Comparison of ENCODE assay signal across 20 cellular contexts in the genomic region with DNA sequence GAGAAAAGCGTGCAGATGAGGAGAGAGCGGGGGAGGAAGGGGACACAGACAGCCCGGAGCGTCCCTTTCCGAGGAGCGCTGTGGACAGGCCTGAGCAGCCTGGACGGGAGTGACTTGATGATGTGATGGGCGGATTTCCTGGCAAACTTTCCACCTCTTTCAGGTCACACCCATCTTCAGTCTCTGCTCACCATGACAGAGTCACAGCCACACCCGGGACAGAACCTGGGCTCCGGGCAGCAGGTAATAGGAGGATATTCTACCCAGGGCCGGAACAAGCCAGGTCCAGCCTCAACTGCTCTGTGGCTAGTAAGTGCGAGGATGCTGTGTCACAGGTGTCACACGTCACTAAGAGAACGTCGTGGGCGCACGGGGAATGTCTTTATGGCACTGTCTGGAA.
A peak's percentile ranks its signal among the peaks of the same experiment; 100 is the strongest.
DNase-seq lines count a peak whose midpoint lies in the region; ATAC-seq, FAIRE-seq and TF ChIP-seq lines count a peak whose summit lies in the region.
"Had no signal": no experiment of that assay in that cellular context is flagged by ENCODE, and none has a peak within 500 bp of the region (broad histone marks: within the 10 kb centered on the region; RNA-seq: fewer than 3 reads in every experiment).

No MANE protein-coding gene starts in this region.

- H3K4me1 ChIP-seq in H1 (replicated peaks in 1 of 4; ENCODE audit: control insufficient read depth in 3 of 4, insufficient read depth in 4 of 4, low read length in 3 of 4) (no peaks in the 10 kb centered on the region), kidney (ENCODE audit: control insufficient read depth in 1 of 2, insufficient read depth in 1 of 2, low read depth in 1 of 2, low read length in 2 of 2) (no peaks in the 10 kb centered on the region), tibial artery (peaks cover 0 to 97% (median 51%) of the 10 kb centered on the region in 4 donors)
- H3K4me1 ChIP-seq: upper lobe of right lung had no signal

- H3K79me2 ChIP-seq in H1 (ENCODE audit: control insufficient read depth in 1 of 2, insufficient read depth in 2 of 2, low read length in 2 of 2) = no peaks in the 10 kb centered on the region

- H3K4me3 Mint-ChIP-seq in activated T-cell treated with anti-CD3 and anti-CD28 coated beads, Interleukin-2, amount 50 U/mL, for 72 hours = no peak overlapping the region
- H3K4me3 Mint-ChIP-seq: CD4-positive, CD25-positive, alpha-beta regulatory T cell; stimulated activated memory B cell treated with anti-CD40 and anti-IgM and Interleukin-4, amounts not matched to agents 10 μg/mL and 1 μg/mL and 100 μg/mL, for 72 hours had no signal

- no peak for TF ChIP-seq CTCF in H1 (IDR thresholded peaks at IDR 0.05; ENCODE audit: control extremely low read depth in 1 of 3, insufficient read depth in 1 of 3, low read depth in 1 of 3, low read length in 3 of 3)
- no peak for TF ChIP-seq CTCF in kidney (IDR thresholded peaks at IDR 0.05; ENCODE audit: borderline replicate concordance, extremely low read depth, insufficient read depth)
- TF ChIP-seq CTCF in tibial artery (IDR thresholded peaks at IDR 0.05) = no peak

- intact Hi-C loops in kidney (cut with DNase I) (no loop called here), tibial artery (cut with DNase I; ENCODE audit: low total_unique reads) (loop anchor here (10.0 kb wide), 1 partner anchor 95 kb away; no protein-coding TSS in a partner anchor)

- FAIRE-seq in H1 (lab: Jason Lieb, UNC) (no peak), kidney (lab: Jason Lieb, UNC) (no peak)
- FAIRE-seq: RCC 7860 had no signal

- no peak for ATAC-seq in activated T-cell treated with anti-CD3 and anti-CD28 coated beads, Interleukin-2, amount 50 U/mL, for 72 hours (replicated peaks in 1 of 2)
- ATAC-seq: stimulated activated memory B cell treated with anti-CD40 and anti-IgM and Interleukin-4, amounts not matched to agents 10 μg/mL and 1 μg/mL and 100 μg/mL, for 72 hours; upper lobe of right lung had no signal

- H3K23ac ChIP-seq in H1 (ENCODE audit: insufficient read length) = no peak overlapping the region

- no peak overlapping the region for H2BK5ac ChIP-seq in H1 (ENCODE audit: low read depth, low read length)

- H3K4me3 ChIP-seq in H1 (ENCODE audit: extremely low read depth in 1 of 4, insufficient read depth in 2 of 4, low read depth in 3 of 4, low read length in 4 of 4) = no peak overlapping the region
- no peak overlapping the region for H3K4me3 ChIP-seq in kidney (ENCODE audit: low read length in 2 of 2)
- no peak overlapping the region for H3K4me3 ChIP-seq in tibial artery
- H3K4me3 ChIP-seq: esophagus squamous epithelium, upper lobe of right lung had no signal

- no peaks in the 10 kb centered on the region for H3K23me2 ChIP-seq in H1 (ENCODE audit: low read depth, low read length)

- H3K9ac ChIP-seq in H1 (replicated peaks in 1 of 4; ENCODE audit: extremely low read depth in 1 of 4, low read depth in 3 of 4, low read length in 3 of 4) (no peak overlapping the region), kidney (ENCODE audit: low read length in 2 of 2) (no peak overlapping the region)

- H3K9me3 ChIP-seq in H1 (ENCODE audit: insufficient read depth in 2 of 2, low read depth in 1 of 2, low read length in 1 of 2) (no peaks in the 10 kb centered on the region), kidney (ENCODE audit: control insufficient read depth in 1 of 2, low read length in 2 of 2) (no peaks in the 10 kb centered on the region), tibial artery (no peaks in the 10 kb centered on the region)
- H3K9me3 ChIP-seq: esophagus squamous epithelium, upper lobe of right lung had no signal

- no peak overlapping the region for H3K14ac ChIP-seq in H1 (ENCODE audit: insufficient read length)

- H4K20me1 ChIP-seq in H1 (replicated peaks in 1 of 2; ENCODE audit: control insufficient read depth in 1 of 2, insufficient read depth in 2 of 2, low read length in 2 of 2) = no peaks in the 10 kb centered on the region

- H3K27ac ChIP-seq in H1 (ENCODE audit: low read depth, low read length) (no peak overlapping the region), kidney (ENCODE audit: low read depth in 2 of 2, low read length in 2 of 2) (no peak overlapping the region), tibial artery (peak overlapping the region; percentile 83 to 89)
- H3K27ac ChIP-seq: esophagus squamous epithelium, upper lobe of right lung had no signal

- no peak overlapping the region for H3K4me2 ChIP-seq in H1 (ENCODE audit: insufficient read depth in 1 of 2, low read depth in 2 of 2, low read length in 2 of 2)

- H3K36me3 Mint-ChIP-seq in activated T-cell treated with anti-CD3 and anti-CD28 coated beads, Interleukin-2, amount 50 U/mL, for 72 hours (ENCODE audit: insufficient read depth in 2 of 2) = no peaks in the 10 kb centered on the region
- H3K36me3 Mint-ChIP-seq: CD4-positive, CD25-positive, alpha-beta regulatory T cell; stimulated activated memory B cell treated with anti-CD40 and anti-IgM and Interleukin-4, amounts not matched to agents 10 μg/mL and 1 μg/mL and 100 μg/mL, for 72 hours had no signal

- no peak overlapping the region; the same call in 1 of the 2 replicates for H2AFZ ChIP-seq in H1 (ENCODE audit: low read length)

- WGBS in H1 (ENCODE audit: extremely low coverage in 1 of 2, insufficient coverage in 1 of 2, insufficient read length in 1 of 2, insufficient replicate concordance in 2 of 2, low coverage in 1 of 2, low lambda C conversion rate in 2 of 2, missing lambda C conversion rate in 1 of 2), 2 experiments = 94% methylated on average over 17 of the region's 17 CpGs; no CpG with 5 or more reads in 1 of the 2 experiments

- no peak for TF ChIP-seq RAD21 in H1 (IDR thresholded peaks at IDR 0.05 in 1 of 2, conservative IDR thresholded peaks at IDR 0.05 in 1 of 2; ENCODE audit: low read depth in 2 of 2, low read length in 2 of 2)

- no peaks in the 10 kb centered on the region for H3K27me3 ChIP-seq in H1 (replicated peaks in 1 of 4; ENCODE audit: control insufficient read depth in 3 of 4, extremely low read depth in 1 of 4, insufficient read depth in 3 of 4, low read length in 3 of 4)
- H3K27me3 ChIP-seq in tibial artery = no peaks in the 10 kb centered on the region
- H3K27me3 ChIP-seq: esophagus squamous epithelium, upper lobe of right lung had no signal

- DNase-seq in activated CD8-positive, alpha-beta memory T cell treated with anti-CD3 and anti-CD28 coated beads for 24 hours = peak; percentile 33
- no peak for DNase-seq in activated CD8-positive, alpha-beta memory T cell treated with anti-CD3 and anti-CD28 coated beads, Interleukin-2, amount 50 U/mL, for 4 hours
- DNase-seq in H1 (ENCODE audit: low read depth in 1 of 2, low spot score in 2 of 2) (no peak), kidney (peak; percentile 49), tibial artery (peak in 1 of 2 donors; percentile 65), NCI-H1092 (lab: John Stamatoyannopoulos, UW) (no peak), RPMI8226 (no peak)
- no peak for DNase-seq in activated T-cell treated with anti-CD3 and anti-CD28 coated beads, Interleukin-2, amount 50 U/mL, for 72 hours
- DNase-seq: 8988T; activated effector memory CD4-positive, alpha-beta T cell treated with anti-CD3 and anti-CD28 coated beads, Interleukin-2, amount 50 U/mL, for 16 hours; CD4-positive, CD25-positive, alpha-beta regulatory T cell; dermis blood vessel endothelial cell; DMS53; esophagus squamous epithelium; NCI-H1092 treated with DMSO at 0.1 percent for 48 hours; NCI-H774; T-helper 1 cell; upper lobe of right lung had no signal

- peak overlapping the region; percentile 34 for H4K91ac ChIP-seq in H1 (replicated peaks; ENCODE audit: insufficient read length, low read length)

- H3K4me1 Mint-ChIP-seq in activated T-cell treated with anti-CD3 and anti-CD28 coated beads, Interleukin-2, amount 50 U/mL, for 72 hours (ENCODE audit: low read depth) = no peaks in the 10 kb centered on the region
- H3K4me1 Mint-ChIP-seq: CD4-positive, CD25-positive, alpha-beta regulatory T cell; stimulated activated memory B cell treated with anti-CD40 and anti-IgM and Interleukin-4, amounts not matched to agents 10 μg/mL and 1 μg/mL and 100 μg/mL, for 72 hours had no signal

- no peak overlapping the region for H2BK15ac ChIP-seq in H1 (ENCODE audit: low read length)

- H2AK5ac ChIP-seq in H1 (ENCODE audit: low read depth, low read length) = no peak overlapping the region; the same call in 1 of the 2 replicates

- no peak overlapping the region for H3K18ac ChIP-seq in H1 (ENCODE audit: extremely low read depth, low read length)

- POLR2A ChIA-PET in H1 (lab: Charles Lee; ENCODE audit: partially characterized antibody) = no interaction called here

- H2BK12ac ChIP-seq in H1 (ENCODE audit: low read depth, low read length) = 0 out of 2 replicates have a peak overlapping the region, but pooled peaks have one; percentile 50

- H3K27ac Mint-ChIP-seq in activated T-cell treated with anti-CD3 and anti-CD28 coated beads, Interleukin-2, amount 50 U/mL, for 72 hours = no peak overlapping the region
- H3K27ac Mint-ChIP-seq: CD4-positive, CD25-positive, alpha-beta regulatory T cell; stimulated activated memory B cell treated with anti-CD40 and anti-IgM and Interleukin-4, amounts not matched to agents 10 μg/mL and 1 μg/mL and 100 μg/mL, for 72 hours had no signal

- no peak overlapping the region for H3K56ac ChIP-seq in H1 (replicated peaks; ENCODE audit: insufficient read length, low read depth, low read length)

- no peak for TF ChIP-seq POLR2A in H1 (IDR thresholded peaks at IDR 0.05; ENCODE audit: control extremely low read depth in 1 of 2, low read depth in 2 of 2, low read length in 2 of 2)

- H4K5ac ChIP-seq in H1 (ENCODE audit: insufficient read length, low read depth, low read length) = no peak overlapping the region

- no peak overlapping the region for H3K4ac ChIP-seq in H1 (replicated peaks; ENCODE audit: insufficient read length, low read depth, low read length)

- no peaks in the 10 kb centered on the region for H3K9me3 Mint-ChIP-seq in activated T-cell treated with anti-CD3 and anti-CD28 coated beads, Interleukin-2, amount 50 U/mL, for 72 hours
- H3K9me3 Mint-ChIP-seq: CD4-positive, CD25-positive, alpha-beta regulatory T cell; stimulated activated memory B cell treated with anti-CD40 and anti-IgM and Interleukin-4, amounts not matched to agents 10 μg/mL and 1 μg/mL and 100 μg/mL, for 72 hours had no signal

- no peaks in the 10 kb centered on the region for H3K79me1 ChIP-seq in H1 (ENCODE audit: low read depth, low read length)

- no peak overlapping the region for H4K8ac ChIP-seq in H1 (ENCODE audit: extremely low read depth, insufficient read depth, low read length)

- no peak for TF ChIP-seq EP300 in H1 (IDR thresholded peaks at IDR 0.05; ENCODE audit: borderline replicate concordance in 1 of 2, low read depth in 2 of 2, low read length in 2 of 2)

- H3K36me3 ChIP-seq in H1 (ENCODE audit: control insufficient read depth in 2 of 4, insufficient read depth in 4 of 4, low read length in 3 of 4) = no peaks in the 10 kb centered on the region
- H3K36me3 ChIP-seq in kidney (ENCODE audit: control insufficient read depth in 1 of 2, insufficient read depth in 2 of 2, low read length in 2 of 2) = no peaks in the 10 kb centered on the region
- H3K36me3 ChIP-seq in tibial artery = no peaks in the 10 kb centered on the region
- H3K36me3 ChIP-seq: esophagus squamous epithelium, upper lobe of right lung had no signal

- H3K27me3 Mint-ChIP-seq in activated T-cell treated with anti-CD3 and anti-CD28 coated beads, Interleukin-2, amount 50 U/mL, for 72 hours (ENCODE audit: low read depth) = no peaks in the 10 kb centered on the region
- H3K27me3 Mint-ChIP-seq: CD4-positive, CD25-positive, alpha-beta regulatory T cell had no signal

- H2BK120ac ChIP-seq in H1 (replicated peaks; ENCODE audit: low read depth, low read length) = no peak overlapping the region

- no peak overlapping the region for H2BK20ac ChIP-seq in H1 (ENCODE audit: low read length)

- CTCF ChIA-PET in H1 (lab: Charles Lee; ENCODE audit: partially characterized antibody) = interaction anchor here (1.0 kb wide), 1 partner anchor 276 kb away, joined by 3 read pairs; no protein-coding TSS in a partner anchor

Comparison
In these comparisons a context has a peak if more than half of its experiments do, and no peak if none do; other contexts are left out.
1. DNase-seq: peak in activated CD8-positive, alpha-beta memory T cell treated with anti-CD3 and anti-CD28 coated beads for 24 hours (single experiment) and kidney (single experiment); none in activated CD8-positive, alpha-beta memory T cell treated with anti-CD3 and anti-CD28 coated beads, Interleukin-2, amount 50 U/mL, for 4 hours (single experiment), H1 (0 of 2), NCI-H1092 (single experiment), activated T-cell treated with anti-CD3 and anti-CD28 coated beads, Interleukin-2, amount 50 U/mL, for 72 hours (0 of 2) and RPMI8226 (single experiment).
2. H3K27ac ChIP-seq: peak in tibial artery (2 of 2); none in H1 (single experiment) and kidney (0 of 2).